13 cellular contexts compared by ENCODE assay signal in the genomic region with DNA sequence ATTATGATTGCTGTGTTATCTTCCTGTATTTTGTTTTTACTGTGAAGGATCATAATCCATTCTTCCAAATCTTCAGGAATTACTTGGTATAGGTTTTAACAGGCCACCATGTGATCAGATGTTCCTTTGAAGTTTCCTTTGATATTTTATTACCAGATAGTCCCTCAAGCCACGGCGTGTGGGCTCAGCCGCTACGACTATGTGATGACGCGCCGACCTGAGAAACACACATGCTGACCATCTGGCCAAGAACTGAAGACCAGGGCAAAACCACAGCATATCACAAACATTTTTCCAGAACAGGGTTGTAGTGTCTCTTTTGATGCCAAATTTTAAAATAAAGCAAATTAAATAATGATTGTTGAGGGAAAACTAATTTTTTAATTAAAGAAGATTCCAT.
"Had no signal": no experiment of that assay in that cellular context is flagged by ENCODE, and none has a peak within 500 bp of the region (broad histone marks: within the 10 kb centered on the region; RNA-seq: fewer than 3 reads in every experiment).

No MANE protein-coding gene starts in this region.

- H3K27me3 Mint-ChIP-seq: activated B cell treated with CpG ODN at 0.5 μM for 24 hours; activated CD4-positive, alpha-beta T cell treated with anti-CD3 and anti-CD28 coated beads, Interleukin-2, amount 10 ng/mL, durations not matched to agents 7 days and 5 days; activated T-helper 17 cell treated with anti-CD3 and anti-CD28 coated beads, Interleukin-2, amount 50 U/mL, for 72 hours; stimulated activated naive CD8-positive, alpha-beta T cell treated with anti-CD3 and anti-CD28 coated beads, Interleukin-15, Interleukin-2, amounts not matched to agents 100 ng/mL and 50 ng/mL, for 24 hours; T-helper 17 cell had no signal

- H3K4me1 Mint-ChIP-seq: activated B cell treated with CpG ODN at 0.5 μM for 24 hours; activated CD4-positive, alpha-beta T cell treated with anti-CD3 and anti-CD28 coated beads, Interleukin-2, amount 10 ng/mL, durations not matched to agents 7 days and 5 days had no signal

- H3K27ac ChIP-seq: adrenal gland, left lung, ovary had no signal

- H3K4me1 ChIP-seq: adrenal gland, left lung had no signal

- H3K9me3 Mint-ChIP-seq: activated B cell treated with CpG ODN at 0.5 μM for 24 hours; activated CD4-positive, alpha-beta T cell treated with anti-CD3 and anti-CD28 coated beads, Interleukin-2, amount 10 ng/mL, durations not matched to agents 7 days and 5 days; activated T-helper 17 cell treated with anti-CD3 and anti-CD28 coated beads, Interleukin-2, amount 50 U/mL, for 72 hours; stimulated activated naive CD8-positive, alpha-beta T cell treated with anti-CD3 and anti-CD28 coated beads, Interleukin-15, Interleukin-2, amounts not matched to agents 100 ng/mL and 50 ng/mL, for 24 hours had no signal

- H3K4me3 Mint-ChIP-seq: activated B cell treated with CpG ODN at 0.5 μM for 24 hours; activated CD4-positive, alpha-beta T cell treated with anti-CD3 and anti-CD28 coated beads, Interleukin-2, amount 10 ng/mL, durations not matched to agents 7 days and 5 days; activated T-helper 17 cell treated with anti-CD3 and anti-CD28 coated beads, Interleukin-2, amount 50 U/mL, for 72 hours; stimulated activated naive CD8-positive, alpha-beta T cell treated with anti-CD3 and anti-CD28 coated beads, Interleukin-15, Interleukin-2, amounts not matched to agents 100 ng/mL and 50 ng/mL, for 24 hours; T-helper 17 cell had no signal

- H3K27me3 ChIP-seq: adrenal gland, left lung, ovary had no signal

- DNase-seq: activated B cell treated with CpG ODN at 0.5 μM for 24 hours; activated CD4-positive, alpha-beta T cell treated with anti-CD3 and anti-CD28 coated beads, Interleukin-2, amount 10 ng/mL, durations not matched to agents 7 days and 5 days; activated CD8-positive, alpha-beta memory T cell treated with anti-CD3 and anti-CD28 coated beads for 24 hours; activated naive CD4-positive, alpha-beta T cell treated with anti-CD3 and anti-CD28 coated beads, Interleukin-2, amount 50 U/mL, for 16 hours; adrenal gland; central memory CD4-positive, alpha-beta T cell; left lung; mesendoderm; stimulated activated CD4-positive, alpha-beta T cell treated with anti-CD3 and anti-CD28 coated beads, Interleukin-4, amount 100 ng/mL, for 24 hours; T-helper 17 cell had no signal

- H3K27ac Mint-ChIP-seq: activated B cell treated with CpG ODN at 0.5 μM for 24 hours; activated CD4-positive, alpha-beta T cell treated with anti-CD3 and anti-CD28 coated beads, Interleukin-2, amount 10 ng/mL, durations not matched to agents 7 days and 5 days; activated T-helper 17 cell treated with anti-CD3 and anti-CD28 coated beads, Interleukin-2, amount 50 U/mL, for 72 hours; stimulated activated naive CD8-positive, alpha-beta T cell treated with anti-CD3 and anti-CD28 coated beads, Interleukin-15, Interleukin-2, amounts not matched to agents 100 ng/mL and 50 ng/mL, for 24 hours; T-helper 17 cell had no signal

- H3K4me3 ChIP-seq: adrenal gland, left lung, ovary had no signal

- H3K9me3 ChIP-seq: adrenal gland, left lung, ovary had no signal

- H3K36me3 ChIP-seq: ovary had no signal
